ENCODE assay signal across 1 cellular context in the genomic region with DNA sequence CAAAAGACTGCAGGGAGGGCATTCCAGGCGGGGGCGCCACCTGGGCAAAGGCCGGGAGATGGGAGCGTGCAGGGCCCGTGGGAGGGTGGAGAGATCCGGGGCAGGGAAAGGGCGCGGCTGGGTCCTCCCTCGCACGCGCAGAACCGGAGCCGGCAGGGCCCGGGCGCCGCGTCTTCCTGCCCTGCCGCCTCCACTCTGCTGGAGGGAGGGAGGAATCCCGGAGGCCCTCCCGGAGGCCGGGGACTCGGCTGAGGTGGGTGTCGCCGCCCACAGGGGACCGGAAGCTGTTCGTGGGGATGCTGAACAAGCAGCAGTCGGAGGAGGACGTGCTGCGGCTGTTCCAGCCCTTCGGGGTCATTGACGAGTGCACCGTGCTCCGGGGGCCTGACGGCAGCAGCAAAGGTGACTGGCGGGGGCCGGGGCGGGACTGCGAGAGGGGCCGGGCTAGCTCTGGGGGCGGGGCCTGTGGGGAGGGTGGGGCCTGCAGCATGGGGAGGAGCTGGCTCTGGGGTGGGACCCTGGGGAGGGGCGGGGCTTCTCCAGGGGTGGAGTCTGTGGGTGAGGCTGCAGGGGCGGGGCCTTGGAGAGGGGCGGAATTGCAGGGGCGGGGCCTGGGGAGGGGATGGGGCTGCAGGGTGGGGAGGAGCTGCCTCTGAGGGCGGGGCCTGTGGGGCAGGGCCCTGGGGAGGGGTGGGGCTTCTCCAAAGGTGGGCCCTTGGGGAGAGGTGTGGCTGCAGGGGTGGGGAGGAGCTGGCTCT.
A peak's percentile ranks its signal among the peaks of the same experiment; 100 is the strongest.
TF ChIP-seq lines count a peak whose summit lies in the region.

No MANE protein-coding gene starts in this region.

TF ChIP-seq in GM12878, 131 proteins besides CTCF, POLR2A, EP300 and RAD21 (continued from another document):
- TF ChIP-seq RELB (IDR thresholded peaks at IDR 0.05; ENCODE audit: low read depth) (no peak), BHLHE40 (IDR thresholded peaks at IDR 0.05; ENCODE audit: borderline replicate concordance in 1 of 2, low read depth in 2 of 2, low read length in 1 of 2) (peak in 1 of 2 experiments; percentile 33; a peak in 1 of 4 replicates), TAF1 (IDR thresholded peaks at IDR 0.05; ENCODE audit: borderline replicate concordance, low read depth, low read length) (no peak), EED (IDR thresholded peaks at IDR 0.05; ENCODE audit: low read depth) (peak; percentile 64), NBN (IDR thresholded peaks at IDR 0.05) (peak; percentile 52; the same call in 1 of the 2 replicates), CHD2 (IDR thresholded peaks at IDR 0.05; ENCODE audit: borderline replicate concordance, low read depth, low read length) (0 out of 2 replicates have a peak, but pooled peaks have one; percentile 6)
- TF ChIP-seq, protein P1, sequence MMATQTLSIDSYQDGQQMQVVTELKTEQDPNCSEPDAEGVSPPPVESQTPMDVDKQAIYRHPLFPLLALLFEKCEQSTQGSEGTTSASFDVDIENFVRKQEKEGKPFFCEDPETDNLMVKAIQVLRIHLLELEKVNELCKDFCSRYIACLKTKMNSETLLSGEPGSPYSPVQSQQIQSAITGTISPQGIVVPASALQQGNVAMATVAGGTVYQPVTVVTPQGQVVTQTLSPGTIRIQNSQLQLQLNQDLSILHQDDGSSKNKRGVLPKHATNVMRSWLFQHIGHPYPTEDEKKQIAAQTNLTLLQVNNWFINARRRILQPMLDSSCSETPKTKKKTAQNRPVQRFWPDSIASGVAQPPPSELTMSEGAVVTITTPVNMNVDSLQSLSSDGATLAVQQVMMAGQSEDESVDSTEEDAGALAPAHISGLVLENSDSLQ (IDR thresholded peaks at IDR 0.05) = peak; percentile 75
